In genomic region chr2:160278101-160278888, GRCh38 we compare ENCODE assay signal across 8 cellular contexts.
DNase-seq lines count a peak whose midpoint lies in the region; ATAC-seq, FAIRE-seq and TF ChIP-seq lines count a peak whose summit lies in the region.

No MANE protein-coding gene starts in this region.

- H3K9me3 ChIP-seq in A549 (no peaks in the 10 kb centered on the region), endothelial cell of umbilical vein (replicated peaks; ENCODE audit: control insufficient read depth, insufficient read depth, low read length) (no peaks in the 10 kb centered on the region)

- TF ChIP-seq RAD21 in A549 (conservative IDR thresholded peaks at IDR 0.05 in 1 of 2, IDR thresholded peaks at IDR 0.05 in 1 of 2), result no peak

- no peak for DNase-seq in A549 (ENCODE audit: low read depth in 1 of 2, low spot score in 1 of 2)
- DNase-seq in endothelial cell of umbilical vein (ENCODE audit: low read depth, low spot score), result peak; percentile 21
- no peak for DNase-seq in CD1c-positive myeloid dendritic cell (ENCODE audit: extremely low spot score)
- no peak for DNase-seq in DMS153 treated with DMSO at 0.1 percent for 48 hours (lab: John Stamatoyannopoulos, UW; ENCODE audit: unreplicated experiment)
- DNase-seq in NCI-H1092 (lab: John Stamatoyannopoulos, UW), result no peak
- no peak for DNase-seq in SIG-M5 treated with dmso at 0.1 percent for 504 hours (lab: John Stamatoyannopoulos, UW; ENCODE audit: unreplicated experiment)

- H4K20me1 ChIP-seq in endothelial cell of umbilical vein (replicated peaks; ENCODE audit: control insufficient read depth, extremely low read depth, insufficient read depth, low read length), result no peaks in the 10 kb centered on the region

- no peaks in the 10 kb centered on the region for H3K79me2 ChIP-seq in endothelial cell of umbilical vein (ENCODE audit: control insufficient read depth, insufficient read depth, low read length)

- intact Hi-C loops in endothelial cell of umbilical vein (cut with micrococcal nuclease), result loop anchor here (2.0 to 10.0 kb wide), 5 partner anchors 129 to 797 kb away; partner anchors contain the start of gene RBMS1

- H3K36me3 ChIP-seq in endothelial cell of umbilical vein (ENCODE audit: control insufficient read depth in 2 of 2, extremely low read depth in 1 of 2, insufficient read depth in 2 of 2, low read length in 2 of 2), result peaks cover 8 to 29% of the 10 kb centered on the region in 2 experiments

- H3K9me1 ChIP-seq in endothelial cell of umbilical vein (replicated peaks; ENCODE audit: control insufficient read depth, extremely low read depth, insufficient read depth, low read length), result no peaks in the 10 kb centered on the region

- TF ChIP-seq CTCF in A549 (IDR thresholded peaks at IDR 0.05) (no peak), endothelial cell of umbilical vein (IDR thresholded peaks at IDR 0.05; ENCODE audit: extremely low read depth in 1 of 2, insufficient read depth in 1 of 2, low read depth in 1 of 2, low read length in 2 of 2) (no peak)

- no peak overlapping the region for H2AFZ ChIP-seq in endothelial cell of umbilical vein (ENCODE audit: low read depth, low read length)

- CTCF ChIA-PET in A549 (lab: Yijun Ruan, JAX) (interaction anchor here (1.1 to 2.9 kb wide), 7 partner anchors 8 to 785 kb away, joined by 3 to 8 read pairs (median 5); no protein-coding TSS in a partner anchor), endothelial cell of umbilical vein (lab: Charles Lee) (interaction anchor here (0.6 to 5.6 kb wide), 19 partner anchors 8 to 786 kb away, joined by 3 to 40 read pairs (median 5); no protein-coding TSS in a partner anchor)

- no peaks in the 10 kb centered on the region for H3K27me3 ChIP-seq in endothelial cell of umbilical vein (ENCODE audit: control insufficient read depth in 2 of 2, insufficient read depth in 2 of 2, low read length in 2 of 2)

- TF ChIP-seq EP300 in A549 (IDR thresholded peaks at IDR 0.05), result no peak

- H3K4me1 ChIP-seq in A549, result peaks cover 66% of the 10 kb centered on the region
- H3K4me1 ChIP-seq in endothelial cell of umbilical vein (ENCODE audit: control insufficient read depth, extremely low read depth, insufficient read depth, low read length), result peaks cover 44% of the 10 kb centered on the region

- H3K4me2 ChIP-seq in A549, result peak overlapping the region; percentile 8; the same call in 2 of the 3 replicates
- no peak overlapping the region for H3K4me2 ChIP-seq in endothelial cell of umbilical vein (ENCODE audit: insufficient read depth, low read length)

- no peak for TF ChIP-seq POLR2A in A549 (IDR thresholded peaks at IDR 0.05; ENCODE audit: low read length)
- peak; percentile 13 for TF ChIP-seq POLR2A in endothelial cell of umbilical vein (IDR thresholded peaks at IDR 0.05; ENCODE audit: low read depth, low read length)

- no peak for FAIRE-seq in A549 (lab: Jason Lieb, UNC)
- FAIRE-seq in endothelial cell of umbilical vein (lab: Jason Lieb, UNC), result peak; percentile 18

- 70% methylated on average over 9 of the region's 9 CpGs for WGBS in A549 (ENCODE audit: missing lambda C conversion rate)

- ATAC-seq in A549, result peak; percentile 52 to 81
- peak; percentile 74 for ATAC-seq in GM19023 (IDR thresholded peaks at IDR 0.05; ENCODE audit: unreplicated experiment)
- ATAC-seq in HG03139 (IDR thresholded peaks at IDR 0.05; ENCODE audit: unreplicated experiment), result peak; percentile 72

- H3K4me3 ChIP-seq in A549 (no peak overlapping the region), endothelial cell of umbilical vein (replicated peaks in 1 of 3; ENCODE audit: insufficient read depth in 1 of 3, low read depth in 1 of 3, low read length in 3 of 3) (no peak overlapping the region)

- 0 out of 6 replicates have a peak overlapping the region, but pooled peaks have one; percentile 6 to 18 for H3K27ac ChIP-seq in A549
- peak overlapping the region; percentile 80 for H3K27ac ChIP-seq in endothelial cell of umbilical vein (ENCODE audit: insufficient read depth, low read depth, low read length)

- dilution Hi-C loops in endothelial cell of umbilical vein (cut with MboI; ENCODE audit: extremely low pct_ligation_motif_present, low sequenced_read_pairs), result no loop called here

- no TSS peak for BruUV-seq in endothelial cell of umbilical vein (replicated peaks; lab: Mats Ljungman, UMichigan)

- POLR2A ChIA-PET in A549 (lab: Yijun Ruan, JAX) (no interaction called here), endothelial cell of umbilical vein (lab: Charles Lee) (interaction anchor here (1.1 kb wide), 1 partner anchor 11 kb away, joined by 4 read pairs; no protein-coding TSS in a partner anchor)

- no peak overlapping the region for H3K9ac ChIP-seq in endothelial cell of umbilical vein (replicated peaks; ENCODE audit: extremely low read depth, insufficient read depth, low read length)

TF ChIP-seq in A549, 52 proteins besides CTCF, POLR2A, EP300 and RAD21:
- TF ChIP-seq KDM1A (IDR thresholded peaks at IDR 0.05; ENCODE audit: low read depth) (no peak), HEYL (CRISPR knock-in tag; IDR thresholded peaks at IDR 0.05) (no peak), POLR2AphosphoS2 (conservative IDR thresholded peaks at IDR 0.05; ENCODE audit: low read length) (no peak), RFX5 (IDR thresholded peaks at IDR 0.05) (peak; percentile 97), FOSL2 (IDR thresholded peaks at IDR 0.05) (no peak), FOSL2 (CRISPR knock-in tag; IDR thresholded peaks at IDR 0.05) (peak; percentile 60)

TF ChIP-seq in endothelial cell of umbilical vein, 7 proteins besides CTCF, POLR2A, EP300 and RAD21:
- TF ChIP-seq FOS (IDR thresholded peaks at IDR 0.05; ENCODE audit: borderline replicate concordance, insufficient read depth, low read length) (peak; percentile 22), MAX (IDR thresholded peaks at IDR 0.05; ENCODE audit: insufficient read depth, insufficient read length) (no peak), EZH2 (IDR thresholded peaks at IDR 0.05; ENCODE audit: borderline replicate concordance, low read depth, low read length, severe bottlenecking) (no peak), GATA2 (IDR thresholded peaks at IDR 0.05; ENCODE audit: insufficient read depth, insufficient read length, low read depth, low read length) (no peak)
